ENCODE assay signal across 23 cellular contexts in genomic region chr12:4082809-4083447, GRCh38.
"Had no signal": no experiment of that assay in that cellular context is flagged by ENCODE, and none has a peak within 500 bp of the region (broad histone marks: within the 10 kb centered on the region; RNA-seq: fewer than 3 reads in every experiment).

No MANE protein-coding gene starts in this region.

- H3K4me3 Mint-ChIP-seq: dendritic cell treated with granulocyte-macrophage colony-stimulating factor and Interleukin-4, amounts not matched to agents 40 ng/mL and 50 ng/mL, for 4 days; endodermal cell; naive thymus-derived CD4-positive, alpha-beta T cell; nephron; stimulated activated effector memory CD8-positive, alpha-beta T cell treated with anti-CD3 and anti-CD28 coated beads, Interleukin-12 subunit alpha, Interleukin-12 subunit beta, amount 100 ng/mL, for 72 hours; stimulated activated naive CD8-positive, alpha-beta T cell treated with anti-CD3 and anti-CD28 coated beads, Interleukin-15, Interleukin-2, amounts not matched to agents 100 ng/mL and 50 ng/mL, for 24 hours had no signal

- DNase-seq: effector CD8-positive, alpha-beta T cell; endodermal cell; foreskin keratinocyte; kidney; left lung; mesenchymal stem cell; midbrain; naive thymus-derived CD4-positive, alpha-beta T cell; nucleus accumbens; posterior cingulate gyrus; stimulated activated CD4-positive, alpha-beta T cell treated with anti-CD3 and anti-CD28 coated beads, Interleukin-2, amount 100 ng/mL, for 24 hours; stimulated activated CD4-positive, alpha-beta T cell treated with anti-CD3 and anti-CD28 coated beads, Interleukin-4, amount 100 ng/mL, for 24 hours; trophoblast cell had no signal

- H3K9me3 ChIP-seq: esophagus muscularis mucosa, gastroesophageal sphincter, left lung, thoracic aorta had no signal

- H3K4me1 Mint-ChIP-seq: endodermal cell; naive thymus-derived CD4-positive, alpha-beta T cell; stimulated activated effector memory CD8-positive, alpha-beta T cell treated with anti-CD3 and anti-CD28 coated beads, Interleukin-12 subunit alpha, Interleukin-12 subunit beta, amount 100 ng/mL, for 72 hours had no signal

- H3K4me1 ChIP-seq: esophagus muscularis mucosa, foreskin keratinocyte, gastroesophageal sphincter, heart left ventricle, left lung had no signal

- H3K27ac Mint-ChIP-seq: dendritic cell treated with granulocyte-macrophage colony-stimulating factor and Interleukin-4, amounts not matched to agents 40 ng/mL and 50 ng/mL, for 4 days; endodermal cell; naive thymus-derived CD4-positive, alpha-beta T cell; nephron; stimulated activated naive CD8-positive, alpha-beta T cell treated with anti-CD3 and anti-CD28 coated beads, Interleukin-15, Interleukin-2, amounts not matched to agents 100 ng/mL and 50 ng/mL, for 24 hours had no signal

- H3K36me3 ChIP-seq: esophagus muscularis mucosa, gastroesophageal sphincter, heart left ventricle, left lung, thoracic aorta had no signal

- H3K27me3 Mint-ChIP-seq: stimulated activated naive CD8-positive, alpha-beta T cell treated with anti-CD3 and anti-CD28 coated beads, Interleukin-15, Interleukin-2, amounts not matched to agents 100 ng/mL and 50 ng/mL, for 24 hours had no signal

- ATAC-seq: foreskin keratinocyte; gastroesophageal sphincter; heart left ventricle; left lung; naive thymus-derived CD4-positive, alpha-beta T cell; sciatic nerve; stimulated activated effector memory CD8-positive, alpha-beta T cell treated with anti-CD3 and anti-CD28 coated beads, Interleukin-12 subunit alpha, Interleukin-12 subunit beta, amount 100 ng/mL, for 72 hours had no signal

- H3K9me3 Mint-ChIP-seq: dendritic cell treated with granulocyte-macrophage colony-stimulating factor and Interleukin-4, amounts not matched to agents 40 ng/mL and 50 ng/mL, for 4 days; stimulated activated naive CD8-positive, alpha-beta T cell treated with anti-CD3 and anti-CD28 coated beads, Interleukin-15, Interleukin-2, amounts not matched to agents 100 ng/mL and 50 ng/mL, for 24 hours had no signal

- H3K27ac ChIP-seq: esophagus muscularis mucosa, foreskin keratinocyte, gastroesophageal sphincter, heart left ventricle, hepatocyte, left lung, thoracic aorta had no signal

- H3K27me3 ChIP-seq: gastroesophageal sphincter, heart left ventricle, hepatocyte, left lung had no signal

- H3K4me3 ChIP-seq: esophagus muscularis mucosa, gastroesophageal sphincter, heart left ventricle, hepatocyte, left lung, thoracic aorta had no signal

- H3K36me3 Mint-ChIP-seq: stimulated activated effector memory CD8-positive, alpha-beta T cell treated with anti-CD3 and anti-CD28 coated beads, Interleukin-12 subunit alpha, Interleukin-12 subunit beta, amount 100 ng/mL, for 72 hours had no signal
